ENCODE assay signal across 2 cellular contexts in the genomic region with DNA sequence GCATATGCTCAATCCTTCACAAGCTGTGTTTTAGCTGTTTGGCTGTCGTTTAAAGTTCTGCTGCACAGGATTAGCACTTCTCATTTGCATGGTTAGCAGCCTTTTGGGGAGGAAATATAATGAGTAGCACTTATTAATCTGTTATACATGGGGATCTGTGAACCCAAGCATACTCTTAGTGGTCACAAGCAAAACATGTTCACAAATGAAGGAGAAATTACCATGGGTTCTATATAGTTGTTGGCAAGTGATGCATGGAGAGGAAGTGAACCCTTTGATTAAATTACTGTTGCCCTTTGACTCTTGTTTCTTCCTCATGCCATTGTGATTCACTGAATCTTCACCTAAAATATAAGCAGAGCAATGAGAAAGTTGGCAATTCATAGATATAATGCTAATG.
TF ChIP-seq lines count a peak whose summit lies in the region.

No MANE protein-coding gene starts in this region.

TF ChIP-seq in GM12878, 131 proteins besides CTCF, POLR2A, EP300 and RAD21:
- TF ChIP-seq SPI1 (IDR thresholded peaks at IDR 0.05; ENCODE audit: borderline replicate concordance, insufficient read depth, low read depth, low read length) (peak; percentile 57; the same call in 1 of the 2 replicates), EED (IDR thresholded peaks at IDR 0.05; ENCODE audit: low read depth) (no peak), NR2F1 (conservative IDR thresholded peaks at IDR 0.05) (peak; percentile 91), BMI1 (IDR thresholded peaks at IDR 0.05; ENCODE audit: borderline replicate concordance) (peak; percentile 15; the same call in 1 of the 2 replicates), TCF3 (IDR thresholded peaks at IDR 0.05; ENCODE audit: borderline replicate concordance, insufficient read depth, low read depth, low read length) (no peak), MTA2 (IDR thresholded peaks at IDR 0.05; ENCODE audit: low read depth) (peak; percentile 80), NR2C1 (IDR thresholded peaks at IDR 0.05) (peak; percentile 58), ATF7 (IDR thresholded peaks at IDR 0.05; ENCODE audit: low read depth) (0 out of 2 replicates have a peak, but pooled peaks have one; percentile 20)

TF ChIP-seq in HepG2, 621 proteins besides CTCF, POLR2A, EP300 and RAD21:
- TF ChIP-seq, protein P1, sequence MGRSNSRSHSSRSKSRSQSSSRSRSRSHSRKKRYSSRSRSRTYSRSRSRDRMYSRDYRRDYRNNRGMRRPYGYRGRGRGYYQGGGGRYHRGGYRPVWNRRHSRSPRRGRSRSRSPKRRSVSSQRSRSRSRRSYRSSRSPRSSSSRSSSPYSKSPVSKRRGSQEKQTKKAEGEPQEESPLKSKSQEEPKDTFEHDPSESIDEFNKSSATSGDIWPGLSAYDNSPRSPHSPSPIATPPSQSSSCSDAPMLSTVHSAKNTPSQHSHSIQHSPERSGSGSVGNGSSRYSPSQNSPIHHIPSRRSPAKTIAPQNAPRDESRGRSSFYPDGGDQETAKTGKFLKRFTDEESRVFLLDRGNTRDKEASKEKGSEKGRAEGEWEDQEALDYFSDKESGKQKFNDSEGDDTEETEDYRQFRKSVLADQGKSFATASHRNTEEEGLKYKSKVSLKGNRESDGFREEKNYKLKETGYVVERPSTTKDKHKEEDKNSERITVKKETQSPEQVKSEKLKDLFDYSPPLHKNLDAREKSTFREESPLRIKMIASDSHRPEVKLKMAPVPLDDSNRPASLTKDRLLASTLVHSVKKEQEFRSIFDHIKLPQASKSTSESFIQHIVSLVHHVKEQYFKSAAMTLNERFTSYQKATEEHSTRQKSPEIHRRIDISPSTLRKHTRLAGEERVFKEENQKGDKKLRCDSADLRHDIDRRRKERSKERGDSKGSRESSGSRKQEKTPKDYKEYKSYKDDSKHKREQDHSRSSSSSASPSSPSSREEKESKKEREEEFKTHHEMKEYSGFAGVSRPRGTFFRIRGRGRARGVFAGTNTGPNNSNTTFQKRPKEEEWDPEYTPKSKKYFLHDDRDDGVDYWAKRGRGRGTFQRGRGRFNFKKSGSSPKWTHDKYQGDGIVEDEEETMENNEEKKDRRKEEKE (IDR thresholded peaks at IDR 0.05): no peak
- TF ChIP-seq, protein P2, sequence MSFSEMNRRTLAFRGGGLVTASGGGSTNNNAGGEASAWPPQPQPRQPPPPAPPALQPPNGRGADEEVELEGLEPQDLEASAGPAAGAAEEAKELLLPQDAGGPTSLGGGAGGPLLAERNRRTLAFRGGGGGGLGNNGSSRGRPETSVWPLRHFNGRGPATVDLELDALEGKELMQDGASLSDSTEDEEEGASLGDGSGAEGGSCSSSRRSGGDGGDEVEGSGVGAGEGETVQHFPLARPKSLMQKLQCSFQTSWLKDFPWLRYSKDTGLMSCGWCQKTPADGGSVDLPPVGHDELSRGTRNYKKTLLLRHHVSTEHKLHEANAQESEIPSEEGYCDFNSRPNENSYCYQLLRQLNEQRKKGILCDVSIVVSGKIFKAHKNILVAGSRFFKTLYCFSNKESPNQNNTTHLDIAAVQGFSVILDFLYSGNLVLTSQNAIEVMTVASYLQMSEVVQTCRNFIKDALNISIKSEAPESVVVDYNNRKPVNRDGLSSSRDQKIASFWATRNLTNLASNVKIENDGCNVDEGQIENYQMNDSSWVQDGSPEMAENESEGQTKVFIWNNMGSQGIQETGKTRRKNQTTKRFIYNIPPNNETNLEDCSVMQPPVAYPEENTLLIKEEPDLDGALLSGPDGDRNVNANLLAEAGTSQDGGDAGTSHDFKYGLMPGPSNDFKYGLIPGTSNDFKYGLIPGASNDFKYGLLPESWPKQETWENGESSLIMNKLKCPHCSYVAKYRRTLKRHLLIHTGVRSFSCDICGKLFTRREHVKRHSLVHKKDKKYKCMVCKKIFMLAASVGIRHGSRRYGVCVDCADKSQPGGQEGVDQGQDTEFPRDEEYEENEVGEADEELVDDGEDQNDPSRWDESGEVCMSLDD (CRISPR knock-in tag; IDR thresholded peaks at IDR 0.05; ENCODE audit: borderline replicate concordance): no peak
- TF ChIP-seq SIX1 (CRISPR knock-in tag; IDR thresholded peaks at IDR 0.05; ENCODE audit: borderline replicate concordance): no peak
- TF ChIP-seq ZSCAN22 (CRISPR knock-in tag; IDR thresholded peaks at IDR 0.05): no peak
- no peak for TF ChIP-seq ETV5 (CRISPR knock-in tag; IDR thresholded peaks at IDR 0.05; ENCODE audit: borderline replicate concordance)
- no peak for TF ChIP-seq BCL6 (CRISPR knock-in tag; IDR thresholded peaks at IDR 0.05)
- no peak for TF ChIP-seq HNRNPUL1 (IDR thresholded peaks at IDR 0.05; ENCODE audit: low read depth, low read length)
- TF ChIP-seq, protein P3, sequence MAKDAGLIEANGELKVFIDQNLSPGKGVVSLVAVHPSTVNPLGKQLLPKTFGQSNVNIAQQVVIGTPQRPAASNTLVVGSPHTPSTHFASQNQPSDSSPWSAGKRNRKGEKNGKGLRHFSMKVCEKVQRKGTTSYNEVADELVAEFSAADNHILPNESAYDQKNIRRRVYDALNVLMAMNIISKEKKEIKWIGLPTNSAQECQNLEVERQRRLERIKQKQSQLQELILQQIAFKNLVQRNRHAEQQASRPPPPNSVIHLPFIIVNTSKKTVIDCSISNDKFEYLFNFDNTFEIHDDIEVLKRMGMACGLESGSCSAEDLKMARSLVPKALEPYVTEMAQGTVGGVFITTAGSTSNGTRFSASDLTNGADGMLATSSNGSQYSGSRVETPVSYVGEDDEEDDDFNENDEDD (CRISPR knock-in tag; IDR thresholded peaks at IDR 0.05; ENCODE audit: borderline replicate concordance): no peak
- TF ChIP-seq ZNF709 (CRISPR knock-in tag; IDR thresholded peaks at IDR 0.05): no peak
- TF ChIP-seq ZNF274 (CRISPR knock-in tag; IDR thresholded peaks at IDR 0.05): no peak
- TF ChIP-seq TRIM24 (CRISPR knock-in tag; IDR thresholded peaks at IDR 0.05): no peak
- TF ChIP-seq ZNF530 (CRISPR knock-in tag; IDR thresholded peaks at IDR 0.05; ENCODE audit: low read depth): no peak
- TF ChIP-seq KAT2B (IDR thresholded peaks at IDR 0.05; ENCODE audit: borderline replicate concordance, low read depth, low read length): no peak
- no peak for TF ChIP-seq HNRNPLL (IDR thresholded peaks at IDR 0.05; ENCODE audit: low read depth, low read length, poor library complexity, severe bottlenecking)
- no peak for TF ChIP-seq PHB2 (IDR thresholded peaks at IDR 0.05; ENCODE audit: partially characterized antibody)
- no peak for TF ChIP-seq SP4 (CRISPR knock-in tag; IDR thresholded peaks at IDR 0.05)
- TF ChIP-seq CENPT (CRISPR knock-in tag; IDR thresholded peaks at IDR 0.05; ENCODE audit: low read depth): no peak
- no peak for TF ChIP-seq ZNF510 (CRISPR knock-in tag; IDR thresholded peaks at IDR 0.05; ENCODE audit: low read depth)
- no peak for TF ChIP-seq SSRP1 (CRISPR knock-in tag; IDR thresholded peaks at IDR 0.05)
TF ChIP-seq in HepG2: peak in this region for 0.
